Comparison of ENCODE assay signal across 18 cellular contexts in the genomic region with DNA sequence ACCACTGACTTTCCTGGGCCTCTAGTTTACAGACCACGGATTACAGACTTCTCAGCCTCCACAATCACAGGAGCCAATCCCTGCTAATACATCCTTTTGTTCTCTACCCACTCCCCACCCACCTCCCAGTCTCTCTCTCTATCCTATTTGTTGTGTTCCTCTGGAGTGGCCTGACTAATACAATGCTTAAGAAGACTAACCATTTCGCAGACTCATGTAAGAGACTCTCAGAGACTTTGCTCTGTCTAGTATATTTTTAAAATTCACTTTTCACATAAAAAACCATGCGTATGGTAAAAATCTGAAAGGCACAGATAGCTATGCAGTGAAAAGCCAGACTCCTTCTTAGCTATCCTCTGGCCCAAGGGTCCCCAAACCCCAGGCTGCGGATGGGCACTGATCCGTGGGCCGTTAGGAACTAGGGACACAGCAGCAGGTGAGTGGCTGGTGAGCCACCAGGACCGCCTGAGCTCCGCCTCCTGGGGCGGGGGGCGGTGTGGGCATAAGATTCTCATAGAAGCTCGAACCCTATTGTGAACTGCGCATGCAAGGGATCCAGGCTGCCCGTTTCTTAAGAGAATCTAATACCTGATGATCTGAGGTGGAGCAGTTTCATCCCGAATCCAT. TPM values are rescaled to one million over a fixed set of nuclear protein-coding genes. Genes with fewer than 3 reads are reported as not detected.
A peak's percentile ranks its signal among the peaks of the same experiment; 100 is the strongest.
DNase-seq lines count a peak whose midpoint lies in the region; ATAC-seq, FAIRE-seq and TF ChIP-seq lines count a peak whose summit lies in the region.
"Had no signal": no experiment of that assay in that cellular context is flagged by ENCODE, and none has a peak within 500 bp of the region (broad histone marks: within the 10 kb centered on the region; RNA-seq: fewer than 3 reads in every experiment).

No MANE protein-coding gene starts in this region.

- H3K4me3 ChIP-seq in HEK293 (ENCODE audit: low read depth, low read length) (no peak overlapping the region), astrocyte (ENCODE audit: insufficient read depth, low read depth, low read length) (no peak overlapping the region), osteoblast (ENCODE audit: insufficient read depth, low read length) (no peak overlapping the region)
- H3K4me3 ChIP-seq: breast epithelium, hepatocyte, right lobe of liver had no signal

- DNase-seq in activated CD8-positive, alpha-beta memory T cell treated with anti-CD3 and anti-CD28 coated beads for 24 hours, result peak; percentile 44
- no peak for DNase-seq in activated CD8-positive, alpha-beta memory T cell treated with anti-CD3 and anti-CD28 coated beads, Interleukin-2, amount 50 U/mL, for 4 hours
- DNase-seq in astrocyte (ENCODE audit: low read depth) (no peak), osteoblast (ENCODE audit: insufficient read length, low spot score, missing footprints) (no peak), NOMO-1 (lab: John Stamatoyannopoulos, UW; ENCODE audit: unreplicated experiment in 2 of 2) (no peak)
- no peak for DNase-seq in activated naive CD4-positive, alpha-beta T cell treated with Interleukin-2 at 50 U/mL for 16 hours
- DNase-seq: NCI-H1694, right lobe of liver, SHP77 treated with DMSO at 0.1 percent for 48 hours had no signal

- H3K9me3 ChIP-seq in HEK293 (ENCODE audit: control insufficient read depth, insufficient read depth, low read depth, low read length) (no peaks in the 10 kb centered on the region), astrocyte (ENCODE audit: insufficient read depth, low read depth, low read length) (no peaks in the 10 kb centered on the region), osteoblast (ENCODE audit: low read depth, low read length) (no peaks in the 10 kb centered on the region)
- H3K9me3 ChIP-seq: breast epithelium, right lobe of liver had no signal

- CTCF ChIA-PET in HEK293 (lab: Yijun Ruan, JAX), result interaction anchor here (0.6 to 1.0 kb wide), 3 partner anchors 15 to 947 kb away, joined by 3 to 4 read pairs (median 4); no protein-coding TSS in a partner anchor

- TF ChIP-seq CTCF in HEK293 (tag by site-specific recombination; IDR thresholded peaks at IDR 0.05) (no peak), astrocyte (IDR thresholded peaks at IDR 0.05; ENCODE audit: insufficient read depth, low read depth, low read length) (no peak), osteoblast (IDR thresholded peaks at IDR 0.05; ENCODE audit: extremely low read depth, low read depth, low read length) (no peak)

- peak overlapping the region; percentile 25 for H3K4me2 ChIP-seq in astrocyte (ENCODE audit: low read length)
- peak overlapping the region; percentile 25 for H3K4me2 ChIP-seq in osteoblast (ENCODE audit: insufficient read depth, low read length)
- H3K4me2 ChIP-seq: hepatocyte had no signal

- H2AFZ ChIP-seq in astrocyte (ENCODE audit: low read depth, low read length), result peak overlapping the region; percentile 21
- H2AFZ ChIP-seq in osteoblast (ENCODE audit: low read length), result no peak overlapping the region
- H2AFZ ChIP-seq: hepatocyte, parathyroid adenoma had no signal

- H3K27me3 Mint-ChIP-seq in astrocyte (ENCODE audit: low read depth, unreplicated experiment), result no peaks in the 10 kb centered on the region

- H3K4me3 Mint-ChIP-seq in astrocyte (ENCODE audit: unreplicated experiment), result no peak overlapping the region

- no peaks in the 10 kb centered on the region for H3K9me3 Mint-ChIP-seq in astrocyte (ENCODE audit: unreplicated experiment)

- no peak for ATAC-seq in GM21717 (IDR thresholded peaks at IDR 0.05; ENCODE audit: unreplicated experiment)

- no peaks in the 10 kb centered on the region for H3K79me2 ChIP-seq in astrocyte (ENCODE audit: insufficient read depth, low read length)
- H3K79me2 ChIP-seq in osteoblast (ENCODE audit: insufficient read depth, low read length), result no peaks in the 10 kb centered on the region
- H3K79me2 ChIP-seq: hepatocyte, parathyroid adenoma had no signal

- H3K9ac ChIP-seq in astrocyte (ENCODE audit: low read length), result no peak overlapping the region
- H3K9ac ChIP-seq: parathyroid adenoma had no signal

- peaks cover 26% of the 10 kb centered on the region for H3K4me1 Mint-ChIP-seq in astrocyte (ENCODE audit: low read depth, unreplicated experiment)

- H4K20me1 ChIP-seq in astrocyte (ENCODE audit: insufficient read depth, low read length) (no peaks in the 10 kb centered on the region), osteoblast (ENCODE audit: insufficient read depth, low read length) (no peaks in the 10 kb centered on the region)

- FAIRE-seq in astrocyte (lab: Jason Lieb, UNC), result no peak

- H3K27ac Mint-ChIP-seq in astrocyte (ENCODE audit: unreplicated experiment), result peak overlapping the region; percentile 64

- no peaks in the 10 kb centered on the region; the same call in 1 of the 2 replicates for H3K4me1 ChIP-seq in HEK293 (ENCODE audit: control insufficient read depth, insufficient read depth, low read length)
- peaks cover 20% of the 10 kb centered on the region for H3K4me1 ChIP-seq in astrocyte (ENCODE audit: insufficient read depth, low read length)
- H3K4me1 ChIP-seq in osteoblast (ENCODE audit: insufficient read depth, low read length), result peaks cover 40% of the 10 kb centered on the region
- H3K4me1 ChIP-seq: breast epithelium, parathyroid adenoma, right lobe of liver had no signal

- H3K27ac ChIP-seq in HEK293 (ENCODE audit: extremely low read depth, low read depth, low read length) (no peak overlapping the region), astrocyte (ENCODE audit: low read depth, low read length) (no peak overlapping the region), osteoblast (ENCODE audit: low read depth, low read length) (peak overlapping the region; percentile 82)
- H3K27ac ChIP-seq: hepatocyte, parathyroid adenoma, right lobe of liver had no signal

- H3K36me3 Mint-ChIP-seq in astrocyte (ENCODE audit: low read depth, unreplicated experiment), result no peaks in the 10 kb centered on the region

- H3K36me3 ChIP-seq in HEK293 (ENCODE audit: control insufficient read depth in 2 of 2, insufficient read depth in 1 of 2, low read length in 2 of 2) (no peaks in the 10 kb centered on the region), astrocyte (ENCODE audit: insufficient read depth, low read length) (no peaks in the 10 kb centered on the region), osteoblast (ENCODE audit: insufficient read depth, low read length) (no peaks in the 10 kb centered on the region)
- H3K36me3 ChIP-seq: breast epithelium, right lobe of liver had no signal

- H3K27me3 ChIP-seq in astrocyte (ENCODE audit: insufficient read depth, low read length) (peaks cover 2% of the 10 kb centered on the region), osteoblast (ENCODE audit: insufficient read depth, low read length) (no peaks in the 10 kb centered on the region)
- H3K27me3 ChIP-seq: breast epithelium, hepatocyte, right lobe of liver had no signal

- POLR2A ChIA-PET in HEK293 (lab: Yijun Ruan, JAX), result no interaction called here

TF ChIP-seq in HEK293, 187 proteins besides CTCF, POLR2A, EP300 and RAD21 (continues in another document):
- no peak for TF ChIP-seq ZNF248 (tag by site-specific recombination; IDR thresholded peaks at IDR 0.05)
- TF ChIP-seq ZNF513 (tag by site-specific recombination; IDR thresholded peaks at IDR 0.05), result no peak
- TF ChIP-seq, protein P1, sequence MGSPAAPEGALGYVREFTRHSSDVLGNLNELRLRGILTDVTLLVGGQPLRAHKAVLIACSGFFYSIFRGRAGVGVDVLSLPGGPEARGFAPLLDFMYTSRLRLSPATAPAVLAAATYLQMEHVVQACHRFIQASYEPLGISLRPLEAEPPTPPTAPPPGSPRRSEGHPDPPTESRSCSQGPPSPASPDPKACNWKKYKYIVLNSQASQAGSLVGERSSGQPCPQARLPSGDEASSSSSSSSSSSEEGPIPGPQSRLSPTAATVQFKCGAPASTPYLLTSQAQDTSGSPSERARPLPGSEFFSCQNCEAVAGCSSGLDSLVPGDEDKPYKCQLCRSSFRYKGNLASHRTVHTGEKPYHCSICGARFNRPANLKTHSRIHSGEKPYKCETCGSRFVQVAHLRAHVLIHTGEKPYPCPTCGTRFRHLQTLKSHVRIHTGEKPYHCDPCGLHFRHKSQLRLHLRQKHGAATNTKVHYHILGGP (tag by site-specific recombination; IDR thresholded peaks at IDR 0.05), result no peak
- TF ChIP-seq ZNF549 (tag by site-specific recombination; IDR thresholded peaks at IDR 0.05), result no peak
- no peak for TF ChIP-seq ZNF501 (tag by site-specific recombination; IDR thresholded peaks at IDR 0.05)

RNA-seq across cellular contexts. Expression of gene PIK3R6, which starts 7.6 kb away (rescaled TPM):
- not detected in 2 replicates for total RNA-seq in astrocyte
- total RNA-seq in osteoblast, result not detected in 2 replicates
- total RNA-seq: A673, dermis microvascular lymphatic vessel endothelial cell, H4, OCI-LY7 had no signal
